ENCODE assay signal across 15 cellular contexts in the genomic region with DNA sequence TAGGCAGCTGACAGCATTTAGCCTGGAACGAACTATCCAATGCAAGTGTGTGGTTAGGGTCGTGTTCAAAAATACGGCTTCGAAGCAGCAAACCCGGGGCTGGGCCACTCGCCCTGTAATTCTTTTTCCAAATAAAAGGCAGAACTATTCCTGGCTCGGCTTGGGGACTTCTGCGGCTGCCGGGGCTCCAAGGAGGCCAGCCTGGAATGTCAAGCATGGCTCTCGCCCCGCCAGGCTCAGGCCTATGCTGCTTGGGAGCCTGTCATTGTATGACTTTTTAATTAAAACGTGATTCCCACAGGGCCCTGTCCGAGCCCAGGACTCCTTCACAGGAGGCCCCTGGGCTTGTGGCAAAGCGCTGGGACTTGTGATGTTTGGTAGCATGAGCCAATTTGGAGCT. TPM values are rescaled to one million over a fixed set of nuclear protein-coding genes. Genes with fewer than 3 reads are reported as not detected.
DNase-seq lines count a peak whose midpoint lies in the region; ATAC-seq and TF ChIP-seq lines count a peak whose summit lies in the region.
"Had no signal": no experiment of that assay in that cellular context is flagged by ENCODE, and none has a peak within 500 bp of the region (broad histone marks: within the 10 kb centered on the region; RNA-seq: fewer than 3 reads in every experiment).

No MANE protein-coding gene starts in this region.

- H3K27me3 Mint-ChIP-seq in osteocyte (ENCODE audit: unreplicated experiment) (peaks cover 7% of the 10 kb centered on the region), HFFc6 (ENCODE audit: insufficient read depth) (peaks cover 23% of the 10 kb centered on the region)

- TF ChIP-seq CTCF in osteocyte (IDR thresholded peaks at IDR 0.05) (no peak), vagina (IDR thresholded peaks at IDR 0.05) (no peak), GM13976 (IDR thresholded peaks at IDR 0.05; ENCODE audit: borderline replicate concordance, control extremely low read depth, extremely low read depth, insufficient read depth, missing control alignments) (no peak), HFFc6 (IDR thresholded peaks at IDR 0.05) (no peak)

- H3K4me3 ChIP-seq in vagina, result no peak overlapping the region

- H3K27ac Mint-ChIP-seq in osteocyte (ENCODE audit: unreplicated experiment) (peak overlapping the region; percentile 69), HFFc6 (no peak overlapping the region)
- H3K27ac Mint-ChIP-seq: activated CD4-positive, alpha-beta T cell treated with anti-CD3 and anti-CD28 coated beads, Interleukin-2, amount 10 ng/mL, durations not matched to agents 24 days and 14 days; naive thymus-derived CD4-positive, alpha-beta T cell had no signal

- peaks cover 6% of the 10 kb centered on the region for H3K4me1 ChIP-seq in vagina
- H3K4me1 ChIP-seq: Caco-2 had no signal

- H3K36me3 ChIP-seq in vagina, result no peaks in the 10 kb centered on the region

- DNase-seq in NCI-H1092 treated with DMSO at 0.1 percent for 48 hours (lab: John Stamatoyannopoulos, UW) (peak; percentile 14), NCI-H1092 (lab: John Stamatoyannopoulos, UW) (no peak), left ventricle myocardium superior (peak; percentile 65), osteocyte (ENCODE audit: extremely low spot score, unreplicated experiment) (no peak), vagina (ENCODE audit: extremely low spot score in 2 of 2) (no peak), GM13976 (ENCODE audit: low spot score) (no peak), HFFc6 (no peak)
- DNase-seq: activated CD4-positive, alpha-beta T cell treated with anti-CD3 and anti-CD28 coated beads, Interleukin-2, amount 10 ng/mL, durations not matched to agents 24 days and 14 days; activated gamma-delta T cell treated with Interleukin-2 at 50 U/mL for 16 hours; Caco-2; HCEC 1CT; naive thymus-derived CD4-positive, alpha-beta T cell; NCI-H748 treated with DMSO at 0.1 percent for 48 hours had no signal

- TF ChIP-seq POLR2A in vagina (IDR thresholded peaks at IDR 0.05), result no peak

- ATAC-seq in left ventricle myocardium superior, result peak; percentile 76
- ATAC-seq in HG03280 (IDR thresholded peaks at IDR 0.05; ENCODE audit: unreplicated experiment), result no peak
- ATAC-seq: naive thymus-derived CD4-positive, alpha-beta T cell had no signal

- no peaks in the 10 kb centered on the region for H3K9me3 ChIP-seq in vagina
- H3K9me3 ChIP-seq: Caco-2 had no signal

- H3K9me3 Mint-ChIP-seq in osteocyte (ENCODE audit: unreplicated experiment) (no peaks in the 10 kb centered on the region), HFFc6 (no peaks in the 10 kb centered on the region)
- H3K9me3 Mint-ChIP-seq: activated CD4-positive, alpha-beta T cell treated with anti-CD3 and anti-CD28 coated beads, Interleukin-2, amount 10 ng/mL, durations not matched to agents 24 days and 14 days; naive thymus-derived CD4-positive, alpha-beta T cell had no signal

- intact Hi-C loops in left ventricle myocardium superior (cut with micrococcal nuclease), result no loop called here
- intact Hi-C loops in vagina (cut with DNase I), result no loop called here

- H3K27ac ChIP-seq in vagina, result peak overlapping the region; percentile 59
- H3K27ac ChIP-seq: 22Rv1 had no signal

- no peaks in the 10 kb centered on the region for H3K27me3 ChIP-seq in vagina

- in situ Hi-C loops in GM13976 (cut with MboI; ENCODE audit: low sequenced_read_pairs, unreplicated experiment), result no loop called here

- no peak overlapping the region for H3K4me3 Mint-ChIP-seq in osteocyte (ENCODE audit: unreplicated experiment)
- no peak overlapping the region for H3K4me3 Mint-ChIP-seq in HFFc6
- H3K4me3 Mint-ChIP-seq: activated CD4-positive, alpha-beta T cell treated with anti-CD3 and anti-CD28 coated beads, Interleukin-2, amount 10 ng/mL, durations not matched to agents 24 days and 14 days; naive thymus-derived CD4-positive, alpha-beta T cell had no signal

- H3K4me1 Mint-ChIP-seq in osteocyte (ENCODE audit: unreplicated experiment) (peaks cover 9% of the 10 kb centered on the region), HFFc6 (ENCODE audit: low read depth) (0 out of 2 replicates have a peak, but pooled peaks cover 5% of the 10 kb centered on the region)

- H3K36me3 Mint-ChIP-seq in osteocyte (ENCODE audit: unreplicated experiment), result no peaks in the 10 kb centered on the region
- no peaks in the 10 kb centered on the region for H3K36me3 Mint-ChIP-seq in HFFc6 (ENCODE audit: low read depth)
- H3K36me3 Mint-ChIP-seq: naive thymus-derived CD4-positive, alpha-beta T cell had no signal

RNA-seq across cellular contexts. Expression of gene KLF2, which starts 51.6 kb away (rescaled TPM):
- total RNA-seq in left ventricle myocardium superior, result 72.1 TPM
- total RNA-seq in osteocyte, result 41.4 and 55.5 TPM in 2 replicates
- 252 TPM for total RNA-seq in vagina
- total RNA-seq in HFFc6 (2021; fragmentation: NEBNext Ultra II Directional; extraction: Animal tissue kit (Norgen Biotek cat#: 25700)), result 10 to 100 TPM; 26.4 to 36.8 (median 32.4) TPM

Comparison
In these comparisons a context has a peak if more than half of its experiments do, and no peak if none do; other contexts are left out.
1. DNase-seq: peak in NCI-H1092 treated with DMSO at 0.1 percent for 48 hours (single experiment) and left ventricle myocardium superior (single experiment); none in NCI-H1092 (single experiment), osteocyte (single experiment), vagina (0 of 2), GM13976 (single experiment) and HFFc6 (single experiment).